8 cellular contexts compared by ENCODE assay signal in genomic region chr10:84256510-84257342, GRCh38. TPM values are rescaled to one million over a fixed set of nuclear protein-coding genes. Genes with fewer than 3 reads are reported as not detected.
DNase-seq lines count a peak whose midpoint lies in the region; ATAC-seq and TF ChIP-seq lines count a peak whose summit lies in the region.

No MANE protein-coding gene starts in this region.

- peak; percentile 59 for TF ChIP-seq CTCF in fibroblast of mammary gland (conservative IDR thresholded peaks at IDR 0.05; ENCODE audit: control insufficient read depth, insufficient read depth, low read depth, low read length)

- no peak overlapping the region for H3K4me3 ChIP-seq in fibroblast of mammary gland (ENCODE audit: control insufficient read depth, low read depth, low read length)

- no peak overlapping the region for H3K4me3 Mint-ChIP-seq in activated CD8-positive, alpha-beta memory T cell treated with anti-CD3 and anti-CD28 coated beads, Interleukin-2, amount 10 ng/mL, durations not matched to agents 7 days and 5 days

- peak; percentile 87 for ATAC-seq in HG03354 (IDR thresholded peaks at IDR 0.05; ENCODE audit: poor library complexity, severe bottlenecking, unreplicated experiment)
- ATAC-seq in activated CD8-positive, alpha-beta memory T cell treated with anti-CD3 and anti-CD28 coated beads, Interleukin-2, amount 10 ng/mL, durations not matched to agents 7 days and 5 days, result peak; percentile 45

- H3K27ac Mint-ChIP-seq in activated CD8-positive, alpha-beta memory T cell treated with anti-CD3 and anti-CD28 coated beads, Interleukin-2, amount 10 ng/mL, durations not matched to agents 7 days and 5 days, result no peak overlapping the region

- peaks cover 4% of the 10 kb centered on the region for H3K4me1 Mint-ChIP-seq in activated CD8-positive, alpha-beta memory T cell treated with anti-CD3 and anti-CD28 coated beads, Interleukin-2, amount 10 ng/mL, durations not matched to agents 7 days and 5 days

- no peaks in the 10 kb centered on the region for H3K36me3 Mint-ChIP-seq in activated CD8-positive, alpha-beta memory T cell treated with anti-CD3 and anti-CD28 coated beads, Interleukin-2, amount 10 ng/mL, durations not matched to agents 7 days and 5 days

- no peaks in the 10 kb centered on the region for H3K9me3 Mint-ChIP-seq in activated CD8-positive, alpha-beta memory T cell treated with anti-CD3 and anti-CD28 coated beads, Interleukin-2, amount 10 ng/mL, durations not matched to agents 7 days and 5 days (ENCODE audit: low read depth)

- CTCF ChIA-PET in activated CD8-positive, alpha-beta memory T cell treated with anti-CD3 and anti-CD28 coated beads, Interleukin-2, amount 10 ng/mL, durations not matched to agents 7 days and 5 days (lab: Charles Lee), result interaction anchor here (0.6 to 1.9 kb wide), 10 partner anchors 10 to 286 kb away, joined by 3 to 9 read pairs (median 3); no protein-coding TSS in a partner anchor

- peak; percentile 38 for DNase-seq in ELR (ENCODE audit: low read depth)
- DNase-seq in activated CD8-positive, alpha-beta memory T cell treated with anti-CD3 and anti-CD28 coated beads, Interleukin-2, amount 10 ng/mL, durations not matched to agents 7 days and 5 days, result peak; percentile 58
- DNase-seq in fibroblast of mammary gland (ENCODE audit: low read depth), result peak; percentile 44
- peak in 39 of 56 donors; percentile 7 to 75 (median 36) for DNase-seq in nucleus accumbens (lab: John Stamatoyannopoulos, UW)
- DNase-seq in MV-4-11 (lab: John Stamatoyannopoulos, UW), result no peak
- no peak for DNase-seq in NCI-H2196 treated with DMSO at 0.1 percent for 48 hours (lab: John Stamatoyannopoulos, UW; ENCODE audit: unreplicated experiment)
- DNase-seq in NOMO-1 treated with dmso at 0.1 percent for 144 hours (lab: John Stamatoyannopoulos, UW; ENCODE audit: unreplicated experiment), result no peak

- peaks cover 18% of the 10 kb centered on the region for H3K27me3 Mint-ChIP-seq in activated CD8-positive, alpha-beta memory T cell treated with anti-CD3 and anti-CD28 coated beads, Interleukin-2, amount 10 ng/mL, durations not matched to agents 7 days and 5 days

RNA-seq across cellular contexts. Expression of gene RGR, which starts 11.9 kb away (rescaled TPM):
- not detected for total RNA-seq in activated CD8-positive, alpha-beta memory T cell treated with anti-CD3 and anti-CD28 coated beads, Interleukin-2, amount 10 ng/mL, durations not matched to agents 7 days and 5 days

RNA-seq across cellular contexts. Expression of gene LRIT1, which starts 15.4 kb away (rescaled TPM):
- not detected for total RNA-seq in activated CD8-positive, alpha-beta memory T cell treated with anti-CD3 and anti-CD28 coated beads, Interleukin-2, amount 10 ng/mL, durations not matched to agents 7 days and 5 days

RNA-seq across cellular contexts. Expression of gene LRIT2, which starts 31.4 kb away (rescaled TPM):
- not detected for total RNA-seq in activated CD8-positive, alpha-beta memory T cell treated with anti-CD3 and anti-CD28 coated beads, Interleukin-2, amount 10 ng/mL, durations not matched to agents 7 days and 5 days

Comparison
In these comparisons a context has a peak if more than half of its experiments do, and no peak if none do; other contexts are left out.
1. DNase-seq: peak in ELR (single experiment), activated CD8-positive, alpha-beta memory T cell treated with anti-CD3 and anti-CD28 coated beads, Interleukin-2, amount 10 ng/mL, durations not matched to agents 7 days and 5 days (single experiment), fibroblast of mammary gland (single experiment) and nucleus accumbens (39 of 56); none in MV-4-11 (single experiment), NCI-H2196 treated with DMSO at 0.1 percent for 48 hours (single experiment) and NOMO-1 treated with dmso at 0.1 percent for 144 hours (single experiment).